ENCODE assay signal across 17 cellular contexts in the genomic region with DNA sequence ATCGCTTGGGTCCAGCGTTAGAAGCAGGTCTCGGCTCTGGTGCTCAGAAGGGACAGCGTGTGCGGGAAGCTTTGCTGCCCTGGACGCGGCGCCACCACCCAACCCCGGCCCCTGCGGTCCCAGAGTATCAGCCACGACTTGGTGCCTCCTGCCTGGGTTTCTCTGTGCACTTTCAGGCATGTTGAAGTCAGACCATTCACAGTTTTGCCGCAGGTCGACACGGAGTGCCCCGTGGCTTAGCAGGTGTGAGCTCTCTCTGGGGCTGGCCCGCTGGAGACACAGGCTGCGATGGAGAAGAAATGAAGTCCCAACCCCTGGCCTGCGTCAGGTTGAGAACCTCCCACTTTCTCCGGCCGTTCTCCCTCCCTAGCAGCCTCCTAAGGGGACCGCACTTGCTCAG.
DNase-seq lines count a peak whose midpoint lies in the region; ATAC-seq and TF ChIP-seq lines count a peak whose summit lies in the region.
"Had no signal": no experiment of that assay in that cellular context is flagged by ENCODE, and none has a peak within 500 bp of the region (broad histone marks: within the 10 kb centered on the region; RNA-seq: fewer than 3 reads in every experiment).

No MANE protein-coding gene starts in this region.

- peak; percentile 28 for DNase-seq in activated effector memory CD4-positive, alpha-beta T cell treated with anti-CD3 and anti-CD28 coated beads, Interleukin-2, amount 50 U/mL, for 16 hours
- DNase-seq in activated effector memory CD4-positive, alpha-beta T cell treated with Interleukin-2 at 50 U/mL for 16 hours = no peak
- DNase-seq in islet precursor cell (peak; percentile 36), sciatic nerve (ENCODE audit: low spot score) (peak; percentile 35), vagina (ENCODE audit: extremely low spot score in 2 of 2) (peak; percentile 22 to 74), immature natural killer cell (no peak), Karpas-422 (no peak)
- DNase-seq in stimulated activated CD4-positive, alpha-beta T cell treated with anti-CD3 and anti-CD28 coated beads, Interleukin-2, amount 100 ng/mL, for 24 hours = no peak
- DNase-seq: CD8-positive, alpha-beta memory T cell; DMS79 treated with DMSO at 0.1 percent for 48 hours; GM23248; HCEC 1CT; NCI-H2029; NCI-H446 had no signal

- H3K9me3 Mint-ChIP-seq in immature natural killer cell = no peaks in the 10 kb centered on the region
- H3K9me3 Mint-ChIP-seq: CD8-positive, alpha-beta memory T cell had no signal

- H3K4me1 Mint-ChIP-seq in immature natural killer cell = no peaks in the 10 kb centered on the region
- H3K4me1 Mint-ChIP-seq: CD8-positive, alpha-beta memory T cell had no signal

- H2AFZ ChIP-seq in Karpas-422 (ENCODE audit: low read length) = no peak overlapping the region
- H2AFZ ChIP-seq: GM23248 had no signal

- intact Hi-C loops in sciatic nerve (cut with DNase I) (no loop called here), vagina (cut with DNase I) (no loop called here)

- TF ChIP-seq CTCF in vagina (IDR thresholded peaks at IDR 0.05) = no peak

- TF ChIP-seq POLR2A in vagina (IDR thresholded peaks at IDR 0.05) = no peak

- no peaks in the 10 kb centered on the region for H3K9me2 ChIP-seq in Karpas-422 (replicated peaks; ENCODE audit: insufficient read depth, low read length)

- no peaks in the 10 kb centered on the region for H3K36me3 Mint-ChIP-seq in immature natural killer cell
- H3K36me3 Mint-ChIP-seq: CD8-positive, alpha-beta memory T cell had no signal

- ATAC-seq in sciatic nerve = no peak
- ATAC-seq: K562 had no signal

- H3K36me3 ChIP-seq in vagina (no peaks in the 10 kb centered on the region), Karpas-422 (ENCODE audit: insufficient read depth, low read length) (no peaks in the 10 kb centered on the region)
- H3K36me3 ChIP-seq: BLaER1 had no signal

- H4K20me1 ChIP-seq in Karpas-422 (ENCODE audit: insufficient read depth, low read depth, low read length) = no peaks in the 10 kb centered on the region
- H4K20me1 ChIP-seq: BLaER1 had no signal

- H3K4me3 ChIP-seq in vagina = no peak overlapping the region
- H3K4me3 ChIP-seq in Karpas-422 (ENCODE audit: low read length) = no peak overlapping the region
- H3K4me3 ChIP-seq: BLaER1, GM23248, K562 had no signal

- no peak overlapping the region for H3K27ac Mint-ChIP-seq in immature natural killer cell
- H3K27ac Mint-ChIP-seq: CD8-positive, alpha-beta memory T cell had no signal

- no peaks in the 10 kb centered on the region for H3K79me2 ChIP-seq in Karpas-422 (ENCODE audit: low read length)

- peaks cover 2 to 11% (median 2%) of the 10 kb centered on the region in 3 donors for H3K27me3 Mint-ChIP-seq in immature natural killer cell (ENCODE audit: low read depth in 3 of 3)

- no peak overlapping the region for H3K4me2 ChIP-seq in Karpas-422 (ENCODE audit: low read depth, low read length, poor library complexity, severe bottlenecking)
- H3K4me2 ChIP-seq: BLaER1 had no signal

- H3K4me1 ChIP-seq in vagina (no peaks in the 10 kb centered on the region), Karpas-422 (ENCODE audit: low read length) (peaks cover 12% of the 10 kb centered on the region)
- H3K4me1 ChIP-seq: BLaER1 had no signal

- H3K27me3 ChIP-seq in vagina (no peaks in the 10 kb centered on the region), Karpas-422 (ENCODE audit: low read length) (no peaks in the 10 kb centered on the region)

- no peak overlapping the region for H3K9ac ChIP-seq in Karpas-422 (ENCODE audit: low read length)
- H3K9ac ChIP-seq: BLaER1, GM23248 had no signal

- no peak overlapping the region for H3K27ac ChIP-seq in vagina
- no peak overlapping the region for H3K27ac ChIP-seq in Karpas-422 (ENCODE audit: low read length)
- H3K27ac ChIP-seq: BLaER1, GM23248, RWPE1 had no signal

- no peak overlapping the region for H3K4me3 Mint-ChIP-seq in immature natural killer cell
- H3K4me3 Mint-ChIP-seq: CD8-positive, alpha-beta memory T cell had no signal

- H3K9me3 ChIP-seq in vagina = no peaks in the 10 kb centered on the region
- H3K9me3 ChIP-seq in Karpas-422 (ENCODE audit: low read length) = no peaks in the 10 kb centered on the region
- H3K9me3 ChIP-seq: BLaER1 had no signal

Comparison
In these comparisons a context has a peak if more than half of its experiments do, and no peak if none do; other contexts are left out.
1. DNase-seq: peak in activated effector memory CD4-positive, alpha-beta T cell treated with anti-CD3 and anti-CD28 coated beads, Interleukin-2, amount 50 U/mL, for 16 hours (single experiment), islet precursor cell (single experiment), sciatic nerve (single experiment) and vagina (2 of 2); none in activated effector memory CD4-positive, alpha-beta T cell treated with Interleukin-2 at 50 U/mL for 16 hours (single experiment), immature natural killer cell (0 of 3), Karpas-422 (single experiment) and stimulated activated CD4-positive, alpha-beta T cell treated with anti-CD3 and anti-CD28 coated beads, Interleukin-2, amount 100 ng/mL, for 24 hours (0 of 2).